Comparison of ENCODE assay signal across 1 cellular context in genomic region chr13:20815469-20815868, GRCh38.
TF ChIP-seq lines count a peak whose summit lies in the region.

No MANE protein-coding gene starts in this region.

TF ChIP-seq in WTC11, 78 proteins besides CTCF, POLR2A, EP300 and RAD21 (continued from another document):
- TF ChIP-seq AFF4 (CRISPR knock-in tag; IDR thresholded peaks at IDR 0.05; ENCODE audit: borderline replicate concordance) (no peak), ZNF416 (CRISPR knock-in tag; IDR thresholded peaks at IDR 0.05) (no peak), MXD4 (CRISPR knock-in tag; IDR thresholded peaks at IDR 0.05; ENCODE audit: borderline replicate concordance) (no peak)
